ENCODE assay signal across 8 cellular contexts in the genomic region with DNA sequence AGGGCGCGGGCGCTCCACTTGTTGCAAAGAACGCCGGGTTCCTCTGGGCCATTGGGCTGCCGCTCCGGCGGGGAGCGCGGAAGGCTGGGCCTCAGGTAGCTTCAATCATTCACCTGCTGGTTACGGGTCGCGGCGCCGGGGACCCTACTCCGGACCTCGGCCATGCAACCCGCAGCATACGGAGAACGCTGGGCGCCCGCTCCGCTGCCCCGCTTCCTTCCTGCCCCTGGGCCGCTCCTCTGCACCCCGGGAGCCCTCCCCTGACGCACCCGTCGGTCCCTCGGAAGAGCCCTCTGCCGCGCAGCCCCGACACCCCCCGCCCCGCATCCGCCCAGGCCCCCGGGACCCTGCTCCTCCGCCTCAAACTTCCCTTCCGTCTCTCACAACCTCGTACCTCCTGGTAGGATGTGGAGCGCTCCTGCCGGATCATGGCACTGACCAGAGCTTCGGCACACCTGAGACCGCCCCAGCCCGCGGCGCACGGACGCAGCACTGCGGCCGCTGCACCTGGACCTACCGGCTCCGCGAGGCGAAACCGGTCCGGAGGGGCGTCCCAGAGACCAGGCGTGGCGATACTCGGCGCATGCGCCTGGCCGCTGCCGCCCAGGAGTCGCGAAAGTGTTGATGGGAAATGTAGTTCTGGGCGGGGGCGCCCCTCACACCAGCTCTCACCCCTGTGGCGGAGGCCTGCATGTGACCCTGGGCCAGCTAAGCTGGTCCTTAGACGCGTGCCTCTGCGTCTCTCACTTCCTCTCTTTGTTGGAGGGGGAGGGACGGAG. TPM values are rescaled to one million over a fixed set of nuclear protein-coding genes. Genes with fewer than 3 reads are reported as not detected.
DNase-seq lines count a peak whose midpoint lies in the region; ATAC-seq, FAIRE-seq and TF ChIP-seq lines count a peak whose summit lies in the region.

A gene (minus strand): TSS at position 559 of the 779 bp plus-strand sequence. CDS start 129 bp downstream, at position 430.

- H3K9me3 ChIP-seq in psoas muscle = no peaks in the 10 kb centered on the region

- peak within 1 kb of the TSS; percentile 89 for H3K4me3 ChIP-seq in psoas muscle

- intact Hi-C loops in T-helper 1 cell treated with Interleukin-12 subunit alpha and Interleukin-12 subunit beta and Interleukin-4 antibody, amounts not matched to agents 30 ng/mL and 1 ng/mL, for 36 hours (cut with micrococcal nuclease) = loop anchor here (1.0 to 10.0 kb wide), 10 partner anchors 18 to 840 kb away; a partner anchor contains a TSS
- intact Hi-C loops in left ventricle myocardium superior (cut with micrococcal nuclease) = no loop called here
- intact Hi-C loops in psoas muscle (cut with DNase I) = no loop called here

- ATAC-seq in HG02798 (IDR thresholded peaks at IDR 0.05; ENCODE audit: poor library complexity, unreplicated experiment) = peak; percentile 97
- ATAC-seq in left ventricle myocardium superior = peak; percentile 99
- peak; percentile 87 to 99 (median 96) for ATAC-seq in psoas muscle

- peaks cover 3% of the 10 kb centered on the region for H3K4me1 ChIP-seq in psoas muscle

- peak within 1 kb of the TSS; percentile 31 for H3K27ac ChIP-seq in psoas muscle

- 0 to 1% (median 0%) methylated on average over 68 to 74 of the region's 74 CpGs for WGBS in psoas muscle, 3 donors

- DNase-seq in GM13976 (ENCODE audit: low spot score) (peak; percentile 98), NCI-H1436 (lab: John Stamatoyannopoulos, UW) (peak; percentile 93), amniotic stem cell (lab: John Stamatoyannopoulos, UW) (peak; percentile 52), left ventricle myocardium superior (peak; percentile 93), psoas muscle (peak; percentile 89 to 93), urothelium cell line (ENCODE audit: low spot score) (peak; percentile 98)

- no peaks in the 10 kb centered on the region for H3K27me3 ChIP-seq in psoas muscle (ENCODE audit: insufficient read depth in 3 of 3, low read length in 2 of 3)

- no peak for FAIRE-seq in urothelium cell line (lab: Jason Lieb, UNC)

- H3K36me3 ChIP-seq in psoas muscle (ENCODE audit: insufficient read depth in 1 of 2, low read depth in 1 of 2) = peaks cover 0 to 20% of the 10 kb centered on the region in 2 donors

- TF ChIP-seq CTCF in GM13976 (IDR thresholded peaks at IDR 0.05; ENCODE audit: borderline replicate concordance, control extremely low read depth, extremely low read depth, insufficient read depth, missing control alignments) (no peak), psoas muscle (IDR thresholded peaks at IDR 0.05) (no peak)

- in situ Hi-C loops in GM13976 (cut with MboI; ENCODE audit: low sequenced_read_pairs, unreplicated experiment) = no loop called here

RNA-seq across cellular contexts. Expression of the gene that starts here (rescaled TPM):
- 15.5 and 19.7 TPM in 2 replicates for total RNA-seq in T-helper 1 cell treated with Interleukin-12 subunit alpha and Interleukin-12 subunit beta and Interleukin-4 antibody, amounts not matched to agents 30 ng/mL and 1 ng/mL, for 36 hours
- total RNA-seq in left ventricle myocardium superior (2.6 TPM), psoas muscle (1 to 10 TPM; 1.1 to 2.3 (median 1.9) TPM)
- 1 to 10 TPM; 2.8 to 5.6 (median 3.3) TPM for polyA plus RNA-seq in psoas muscle

Comparison
In these comparisons a context has a peak if more than half of its experiments do, and no peak if none do; other contexts are left out.
1. Peak in every context shown above with its lines: DNase-seq, ATAC-seq, H3K4me3 ChIP-seq and H3K27ac ChIP-seq.